16 cellular contexts compared by ENCODE assay signal in the genomic region with DNA sequence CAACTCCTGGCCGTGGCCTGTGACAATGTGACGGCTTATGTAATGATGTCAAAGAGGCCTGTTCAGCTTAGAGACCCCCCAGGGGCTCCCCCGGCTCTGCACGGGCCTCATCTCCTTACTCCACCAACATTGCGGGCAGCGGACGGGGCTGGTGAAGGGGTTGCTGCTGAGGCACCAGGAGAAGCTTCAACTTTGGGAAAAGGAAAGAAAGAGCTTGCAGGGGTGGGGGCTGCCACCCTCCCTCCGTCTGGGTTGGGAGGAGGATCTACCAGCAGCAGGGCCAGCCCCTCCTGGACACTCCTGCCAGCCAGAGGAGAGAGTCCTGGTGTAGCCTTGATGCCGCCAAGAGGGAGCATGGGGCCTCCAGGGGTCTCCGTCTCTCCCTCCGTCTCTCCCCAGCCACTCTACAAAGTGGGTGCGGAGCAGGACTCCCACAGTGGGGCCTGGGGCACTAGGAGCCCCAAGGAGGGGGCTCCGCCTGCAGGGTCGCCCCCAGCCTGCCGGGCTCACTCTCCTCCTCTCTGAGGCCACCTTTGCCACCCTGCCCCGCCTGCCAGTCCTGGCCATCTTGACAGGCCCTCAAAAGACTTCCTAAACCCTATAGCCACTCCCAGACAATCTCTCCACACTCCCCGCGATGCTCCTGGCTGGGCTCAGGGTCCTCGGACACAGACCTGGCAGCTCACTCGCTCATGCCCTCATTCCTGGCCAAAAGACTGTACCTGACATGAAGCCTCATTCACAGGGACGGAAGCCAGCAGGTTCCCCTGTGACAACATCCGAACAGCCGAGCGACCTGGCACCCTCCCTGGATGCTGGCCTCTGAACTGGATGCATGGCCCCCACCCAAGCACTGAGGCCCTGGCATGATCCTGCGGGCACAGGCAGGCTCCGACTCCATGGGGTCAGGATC.
DNase-seq lines count a peak whose midpoint lies in the region; ATAC-seq and TF ChIP-seq lines count a peak whose summit lies in the region.
"Had no signal": no experiment of that assay in that cellular context is flagged by ENCODE, and none has a peak within 500 bp of the region (broad histone marks: within the 10 kb centered on the region; RNA-seq: fewer than 3 reads in every experiment).

No MANE protein-coding gene starts in this region.

- H3K27me3 ChIP-seq in Panc1 (ENCODE audit: control insufficient read depth, insufficient read depth, low read length) = no peaks in the 10 kb centered on the region
- H3K27me3 ChIP-seq in body of pancreas = no peaks in the 10 kb centered on the region
- peaks cover 26 to 49% of the 10 kb centered on the region in 2 experiments for H3K27me3 ChIP-seq in mesenchymal stem cell (ENCODE audit: control insufficient read depth in 1 of 2, insufficient read depth in 1 of 2, low read length in 2 of 2)

- no peak for TF ChIP-seq POLR2A in body of pancreas (IDR thresholded peaks at IDR 0.05)

- H3K36me3 ChIP-seq in Panc1 (ENCODE audit: control insufficient read depth, insufficient read depth, low read length) = no peaks in the 10 kb centered on the region
- no peaks in the 10 kb centered on the region for H3K36me3 ChIP-seq in body of pancreas (replicated peaks in 1 of 2; ENCODE audit: insufficient read depth in 1 of 2, low read depth in 2 of 2)
- H3K36me3 ChIP-seq in mesenchymal stem cell (ENCODE audit: control insufficient read depth in 1 of 2, insufficient read depth in 2 of 2, low read depth in 1 of 2, low read length in 2 of 2) = no peaks in the 10 kb centered on the region

- DNase-seq in Panc1 (ENCODE audit: low read depth, low spot score) (no peak), body of pancreas (no peak), mesenchymal stem cell (no peak), progenitor cell of endocrine pancreas (ENCODE audit: low spot score, unreplicated experiment) (no peak), posterior vena cava (ENCODE audit: low spot score) (no peak), NCI-H82 (lab: John Stamatoyannopoulos, UW) (no peak)
- no peak for DNase-seq in stimulated activated CD8-positive, alpha-beta memory T cell treated with anti-CD3 and anti-CD28 coated beads, Interleukin-4, amount 100 ng/mL, for 48 hours
- DNase-seq: CD8-positive, alpha-beta memory T cell; GF-D8; KG1; NCI-H1694; NCI-H2107; NCI-H226; NCI-H526 treated with DMSO at 0.1 percent for 48 hours had no signal

- no peak overlapping the region for H3K4ac ChIP-seq in mesenchymal stem cell (ENCODE audit: low read depth in 1 of 2, low read length in 2 of 2)

- H2BK12ac ChIP-seq in mesenchymal stem cell (ENCODE audit: low read length in 2 of 2) = no peak overlapping the region

- peak overlapping the region; percentile 39; the same call in 1 of the 2 replicates for H3K27ac ChIP-seq in Panc1 (ENCODE audit: low read length)
- peak overlapping the region; percentile 63 to 81 (median 76) for H3K27ac ChIP-seq in body of pancreas
- no peak overlapping the region for H3K27ac ChIP-seq in mesenchymal stem cell (ENCODE audit: low read length, poor library complexity, severe bottlenecking)
- H3K27ac ChIP-seq: HL-60 had no signal

- H3K9me3 Mint-ChIP-seq in progenitor cell of endocrine pancreas (ENCODE audit: low read depth) = no peaks in the 10 kb centered on the region
- H3K9me3 Mint-ChIP-seq: CD8-positive, alpha-beta memory T cell had no signal

- TF ChIP-seq CTCF in Panc1 (IDR thresholded peaks at IDR 0.05) (no peak), body of pancreas (IDR thresholded peaks at IDR 0.05) (no peak), progenitor cell of endocrine pancreas (IDR thresholded peaks at IDR 0.05; ENCODE audit: unreplicated experiment) (no peak)

- no peak overlapping the region for H3K4me3 ChIP-seq in Panc1 (ENCODE audit: low read depth in 2 of 2, low read length in 2 of 2)
- no peak overlapping the region for H3K4me3 ChIP-seq in body of pancreas
- no peak overlapping the region for H3K4me3 ChIP-seq in mesenchymal stem cell (ENCODE audit: insufficient read depth in 1 of 2, low read depth in 1 of 2, low read length in 2 of 2)

- BruUV-seq in Panc1 (replicated peaks; lab: Mats Ljungman, UMichigan) = no TSS peak

- peak overlapping the region; percentile 27 for H2BK15ac ChIP-seq in mesenchymal stem cell (ENCODE audit: low read depth, poor library complexity, severe bottlenecking)

- POLR2A ChIA-PET in Panc1 (lab: Charles Lee) = no interaction called here

- no peak overlapping the region for H3K18ac ChIP-seq in mesenchymal stem cell (ENCODE audit: low read depth in 1 of 2, low read length in 2 of 2)

- H3K4me1 ChIP-seq in Panc1 (ENCODE audit: control insufficient read depth, insufficient read depth, low read length) (peaks cover 32% of the 10 kb centered on the region), body of pancreas (peaks cover 51% of the 10 kb centered on the region), mesenchymal stem cell (ENCODE audit: control insufficient read depth, insufficient read depth, low read depth, low read length) (peaks cover 2% of the 10 kb centered on the region)

- no peak overlapping the region for H2BK5ac ChIP-seq in mesenchymal stem cell (ENCODE audit: low read depth, low read length, poor library complexity, severe bottlenecking)

- 77 to 86% methylated on average over 10 to 26 of the region's 26 CpGs for WGBS in body of pancreas, 2 donors
- WGBS in mesenchymal stem cell = 80% methylated on average over 21 of the region's 26 CpGs

- H3K79me1 ChIP-seq in mesenchymal stem cell (replicated peaks; ENCODE audit: low read length, poor library complexity, severe bottlenecking) = no peaks in the 10 kb centered on the region

- no peak overlapping the region for H3K14ac ChIP-seq in mesenchymal stem cell (ENCODE audit: low read length in 2 of 2)

- H3K36me3 Mint-ChIP-seq in progenitor cell of endocrine pancreas (ENCODE audit: insufficient read depth) = no peaks in the 10 kb centered on the region
- H3K36me3 Mint-ChIP-seq: CD8-positive, alpha-beta memory T cell had no signal

- H4K91ac ChIP-seq in mesenchymal stem cell (ENCODE audit: low read length) = no peak overlapping the region

- no peak overlapping the region for H2BK120ac ChIP-seq in mesenchymal stem cell (ENCODE audit: low read depth, low read length)

- no peak overlapping the region for H3K9ac ChIP-seq in mesenchymal stem cell (ENCODE audit: low read length)

- no peak overlapping the region for H2AFZ ChIP-seq in mesenchymal stem cell (ENCODE audit: low read depth, low read length)

- no peak overlapping the region for H2AK5ac ChIP-seq in mesenchymal stem cell (ENCODE audit: low read length, severe bottlenecking)

- H3K9me3 ChIP-seq in Panc1 (ENCODE audit: control insufficient read depth, insufficient read depth, low read depth, low read length) (no peaks in the 10 kb centered on the region), body of pancreas (no peaks in the 10 kb centered on the region), mesenchymal stem cell (ENCODE audit: control insufficient read depth, low read length) (no peaks in the 10 kb centered on the region)

- peak overlapping the region; percentile 74 for H3K27ac Mint-ChIP-seq in progenitor cell of endocrine pancreas

- H3K4me2 ChIP-seq in mesenchymal stem cell (ENCODE audit: low read length, poor library complexity, severe bottlenecking) = no peak overlapping the region

- intact Hi-C loops in Panc1 (cut with micrococcal nuclease; ENCODE audit: unreplicated experiment) (no loop called here), body of pancreas (cut with DNase I) (no loop called here), posterior vena cava (cut with DNase I) (no loop called here)

- peaks cover 39% of the 10 kb centered on the region for H3K4me1 Mint-ChIP-seq in progenitor cell of endocrine pancreas (ENCODE audit: low read depth)
- H3K4me1 Mint-ChIP-seq: CD8-positive, alpha-beta memory T cell had no signal

- no peak overlapping the region for H3K4me3 Mint-ChIP-seq in progenitor cell of endocrine pancreas (ENCODE audit: low read depth)
- H3K4me3 Mint-ChIP-seq: CD8-positive, alpha-beta memory T cell had no signal

- ATAC-seq in Panc1 (no peak), body of pancreas (no peak)
- ATAC-seq: HCT116 had no signal

- H4K8ac ChIP-seq in mesenchymal stem cell (ENCODE audit: low read length) = no peak overlapping the region

- CTCF ChIA-PET in Panc1 (lab: Charles Lee) = interaction anchor here (0.7 kb wide), 1 partner anchor 53 kb away, joined by 4 read pairs; no protein-coding TSS in a partner anchor

- H3K23ac ChIP-seq in mesenchymal stem cell (ENCODE audit: low read length in 2 of 2) = no peak overlapping the region

- no peaks in the 10 kb centered on the region for H3K27me3 Mint-ChIP-seq in progenitor cell of endocrine pancreas

- in situ Hi-C loops in Panc1 (cut with HindIII; ENCODE audit: low pct_unique_long_range_greater_than_20kb, low sequenced_read_pairs) = no loop called here
